ENCODE assay signal across 23 cellular contexts in genomic region chr4:111014537-111014936, GRCh38.
"Had no signal": no experiment of that assay in that cellular context is flagged by ENCODE, and none has a peak within 500 bp of the region (broad histone marks: within the 10 kb centered on the region; RNA-seq: fewer than 3 reads in every experiment).

No MANE protein-coding gene starts in this region.

- H2AFZ ChIP-seq: hepatocyte had no signal

- H3K9me3 ChIP-seq: colonic mucosa, esophagus muscularis mucosa, gastroesophageal sphincter, heart left ventricle, left lung, lower lobe of right lung, mucosa of descending colon had no signal

- H3K4me3 Mint-ChIP-seq: dendritic cell treated with granulocyte-macrophage colony-stimulating factor and Interleukin-4, amounts not matched to agents 40 ng/mL and 50 ng/mL, for 4 days; effector memory CD8-positive, alpha-beta T cell; immature natural killer cell; mesothelial cell of epicardium had no signal

- H3K27me3 ChIP-seq: colonic mucosa, esophagus muscularis mucosa, foreskin keratinocyte, gastroesophageal sphincter, heart left ventricle, hepatocyte, left lung had no signal

- DNase-seq: colonic mucosa; cortex of kidney; effector CD8-positive, alpha-beta T cell; effector memory CD8-positive, alpha-beta T cell; foreskin keratinocyte; heart left ventricle; hypothalamus; immature natural killer cell; left cardiac atrium; left lung; left ventricle myocardium superior; lower lobe of right lung; mesenchymal stem cell; mucosa of descending colon; naive B cell had no signal

- ATAC-seq: effector memory CD8-positive, alpha-beta T cell; foreskin keratinocyte; gastroesophageal sphincter; heart left ventricle; left cardiac atrium; left lung; left ventricle myocardium superior; lower lobe of right lung; mucosa of descending colon had no signal

- H3K27me3 Mint-ChIP-seq: dendritic cell treated with granulocyte-macrophage colony-stimulating factor and Interleukin-4, amounts not matched to agents 40 ng/mL and 50 ng/mL, for 4 days; effector memory CD8-positive, alpha-beta T cell; naive B cell had no signal

- H3K79me2 ChIP-seq: hepatocyte had no signal

- H3K36me3 ChIP-seq: colonic mucosa, esophagus muscularis mucosa, gastroesophageal sphincter, heart left ventricle, left lung, lower lobe of right lung had no signal

- FAIRE-seq: endothelial cell of umbilical vein, frontal cortex, keratinocyte had no signal

- H3K4me1 ChIP-seq: colonic mucosa, esophagus muscularis mucosa, foreskin keratinocyte, gastroesophageal sphincter, heart left ventricle, left lung, lower lobe of right lung had no signal

- H3K36me3 Mint-ChIP-seq: immature natural killer cell, mesothelial cell of epicardium, naive B cell had no signal

- H3K27ac ChIP-seq: colonic mucosa, esophagus muscularis mucosa, foreskin keratinocyte, gastroesophageal sphincter, heart left ventricle, hepatocyte, left lung, lower lobe of right lung had no signal

- H3K9me3 Mint-ChIP-seq: dendritic cell treated with granulocyte-macrophage colony-stimulating factor and Interleukin-4, amounts not matched to agents 40 ng/mL and 50 ng/mL, for 4 days; mesothelial cell of epicardium had no signal

- H3K27ac Mint-ChIP-seq: dendritic cell treated with granulocyte-macrophage colony-stimulating factor and Interleukin-4, amounts not matched to agents 40 ng/mL and 50 ng/mL, for 4 days; effector memory CD8-positive, alpha-beta T cell; immature natural killer cell; mesothelial cell of epicardium; naive B cell had no signal

- H3K4me3 ChIP-seq: colonic mucosa, esophagus muscularis mucosa, gastroesophageal sphincter, heart left ventricle, hepatocyte, left lung, lower lobe of right lung, mucosa of descending colon had no signal

- H3K4me1 Mint-ChIP-seq: immature natural killer cell, naive B cell had no signal

- H3K4me2 ChIP-seq: hepatocyte had no signal
